1 cellular context compared by ENCODE assay signal in the genomic region with DNA sequence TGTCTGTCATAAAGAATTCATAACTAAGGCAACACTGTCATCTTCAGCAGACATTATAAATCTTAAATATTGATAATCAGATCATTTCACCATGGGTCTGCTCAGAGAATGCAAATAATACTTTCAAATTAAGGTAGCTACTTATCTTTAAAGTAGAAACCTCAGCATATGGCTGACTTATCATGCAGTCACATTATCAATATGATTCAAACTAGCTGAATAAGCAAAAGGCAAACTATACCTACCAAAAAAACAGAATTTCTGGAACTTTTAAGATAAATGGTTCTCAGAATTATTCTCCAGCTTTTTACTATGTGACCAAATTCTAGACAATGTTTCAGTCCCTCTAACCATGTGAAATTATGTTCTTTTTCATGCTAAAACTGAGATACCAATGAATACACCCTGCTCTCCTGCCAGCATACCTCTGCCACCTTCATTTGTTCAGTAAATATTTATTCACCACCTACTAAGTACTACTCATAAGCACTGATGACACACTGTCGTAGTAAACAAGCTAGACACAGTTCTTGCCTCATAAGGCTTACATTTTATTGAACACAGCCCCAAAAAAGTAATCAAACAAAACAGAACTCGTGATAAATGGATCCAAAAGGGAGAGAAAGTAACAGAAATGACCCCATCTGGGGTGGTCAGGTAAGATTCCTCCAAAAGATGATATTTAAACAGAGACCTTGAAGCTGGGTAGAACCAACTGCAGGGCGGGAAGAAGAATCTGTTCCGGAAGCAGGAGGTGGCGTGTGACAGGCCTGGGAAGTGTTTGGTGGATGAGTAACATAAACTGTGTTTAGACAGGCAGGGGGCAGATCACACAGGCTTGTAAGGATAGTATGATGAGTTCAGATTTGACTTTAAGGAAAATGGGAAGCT.
TF ChIP-seq lines count a peak whose summit lies in the region.

No MANE protein-coding gene starts in this region.

TF ChIP-seq in K562, 482 proteins besides CTCF, POLR2A, EP300 and RAD21 (continues in another document):
- TF ChIP-seq BDP1 (IDR thresholded peaks at IDR 0.05; ENCODE audit: insufficient read depth, insufficient read length) (no peak), HNRNPH1 (optimal IDR thresholded peaks at IDR 0.05; ENCODE audit: low read depth, low read length) (no peak), NR2C2 (CRISPR knock-in tag; IDR thresholded peaks at IDR 0.05) (no peak), NR2C2 (tag; IDR thresholded peaks at IDR 0.05) (peak; percentile 47; the same call in 1 of the 2 replicates), CBX3 (IDR thresholded peaks at IDR 0.05; ENCODE audit: borderline replicate concordance in 1 of 2, low read length in 2 of 2) (peak in 1 of 2 experiments; percentile 61; a peak in 1 of 3 replicates), TRIM28 (IDR thresholded peaks at IDR 0.05) (no peak), MAFK (IDR thresholded peaks at IDR 0.05; ENCODE audit: low read length) (peak; percentile 46; the same call in 1 of the 2 replicates), GATAD2B (IDR thresholded peaks at IDR 0.05; ENCODE audit: borderline replicate concordance) (no peak), NUFIP1 (IDR thresholded peaks at IDR 0.05; ENCODE audit: partially characterized antibody) (no peak), ZNF354B (CRISPR knock-in tag; IDR thresholded peaks at IDR 0.05) (no peak), MAFF (IDR thresholded peaks at IDR 0.05; ENCODE audit: low read length) (peak; percentile 59), FOXK2 (conservative IDR thresholded peaks at IDR 0.05 in 1 of 2, IDR thresholded peaks at IDR 0.05 in 1 of 2; ENCODE audit: low read depth in 2 of 2) (0 out of 4 replicates have a peak, but pooled peaks of 1 of the 2 experiments have one; percentile 43)
- TF ChIP-seq, protein P1, sequence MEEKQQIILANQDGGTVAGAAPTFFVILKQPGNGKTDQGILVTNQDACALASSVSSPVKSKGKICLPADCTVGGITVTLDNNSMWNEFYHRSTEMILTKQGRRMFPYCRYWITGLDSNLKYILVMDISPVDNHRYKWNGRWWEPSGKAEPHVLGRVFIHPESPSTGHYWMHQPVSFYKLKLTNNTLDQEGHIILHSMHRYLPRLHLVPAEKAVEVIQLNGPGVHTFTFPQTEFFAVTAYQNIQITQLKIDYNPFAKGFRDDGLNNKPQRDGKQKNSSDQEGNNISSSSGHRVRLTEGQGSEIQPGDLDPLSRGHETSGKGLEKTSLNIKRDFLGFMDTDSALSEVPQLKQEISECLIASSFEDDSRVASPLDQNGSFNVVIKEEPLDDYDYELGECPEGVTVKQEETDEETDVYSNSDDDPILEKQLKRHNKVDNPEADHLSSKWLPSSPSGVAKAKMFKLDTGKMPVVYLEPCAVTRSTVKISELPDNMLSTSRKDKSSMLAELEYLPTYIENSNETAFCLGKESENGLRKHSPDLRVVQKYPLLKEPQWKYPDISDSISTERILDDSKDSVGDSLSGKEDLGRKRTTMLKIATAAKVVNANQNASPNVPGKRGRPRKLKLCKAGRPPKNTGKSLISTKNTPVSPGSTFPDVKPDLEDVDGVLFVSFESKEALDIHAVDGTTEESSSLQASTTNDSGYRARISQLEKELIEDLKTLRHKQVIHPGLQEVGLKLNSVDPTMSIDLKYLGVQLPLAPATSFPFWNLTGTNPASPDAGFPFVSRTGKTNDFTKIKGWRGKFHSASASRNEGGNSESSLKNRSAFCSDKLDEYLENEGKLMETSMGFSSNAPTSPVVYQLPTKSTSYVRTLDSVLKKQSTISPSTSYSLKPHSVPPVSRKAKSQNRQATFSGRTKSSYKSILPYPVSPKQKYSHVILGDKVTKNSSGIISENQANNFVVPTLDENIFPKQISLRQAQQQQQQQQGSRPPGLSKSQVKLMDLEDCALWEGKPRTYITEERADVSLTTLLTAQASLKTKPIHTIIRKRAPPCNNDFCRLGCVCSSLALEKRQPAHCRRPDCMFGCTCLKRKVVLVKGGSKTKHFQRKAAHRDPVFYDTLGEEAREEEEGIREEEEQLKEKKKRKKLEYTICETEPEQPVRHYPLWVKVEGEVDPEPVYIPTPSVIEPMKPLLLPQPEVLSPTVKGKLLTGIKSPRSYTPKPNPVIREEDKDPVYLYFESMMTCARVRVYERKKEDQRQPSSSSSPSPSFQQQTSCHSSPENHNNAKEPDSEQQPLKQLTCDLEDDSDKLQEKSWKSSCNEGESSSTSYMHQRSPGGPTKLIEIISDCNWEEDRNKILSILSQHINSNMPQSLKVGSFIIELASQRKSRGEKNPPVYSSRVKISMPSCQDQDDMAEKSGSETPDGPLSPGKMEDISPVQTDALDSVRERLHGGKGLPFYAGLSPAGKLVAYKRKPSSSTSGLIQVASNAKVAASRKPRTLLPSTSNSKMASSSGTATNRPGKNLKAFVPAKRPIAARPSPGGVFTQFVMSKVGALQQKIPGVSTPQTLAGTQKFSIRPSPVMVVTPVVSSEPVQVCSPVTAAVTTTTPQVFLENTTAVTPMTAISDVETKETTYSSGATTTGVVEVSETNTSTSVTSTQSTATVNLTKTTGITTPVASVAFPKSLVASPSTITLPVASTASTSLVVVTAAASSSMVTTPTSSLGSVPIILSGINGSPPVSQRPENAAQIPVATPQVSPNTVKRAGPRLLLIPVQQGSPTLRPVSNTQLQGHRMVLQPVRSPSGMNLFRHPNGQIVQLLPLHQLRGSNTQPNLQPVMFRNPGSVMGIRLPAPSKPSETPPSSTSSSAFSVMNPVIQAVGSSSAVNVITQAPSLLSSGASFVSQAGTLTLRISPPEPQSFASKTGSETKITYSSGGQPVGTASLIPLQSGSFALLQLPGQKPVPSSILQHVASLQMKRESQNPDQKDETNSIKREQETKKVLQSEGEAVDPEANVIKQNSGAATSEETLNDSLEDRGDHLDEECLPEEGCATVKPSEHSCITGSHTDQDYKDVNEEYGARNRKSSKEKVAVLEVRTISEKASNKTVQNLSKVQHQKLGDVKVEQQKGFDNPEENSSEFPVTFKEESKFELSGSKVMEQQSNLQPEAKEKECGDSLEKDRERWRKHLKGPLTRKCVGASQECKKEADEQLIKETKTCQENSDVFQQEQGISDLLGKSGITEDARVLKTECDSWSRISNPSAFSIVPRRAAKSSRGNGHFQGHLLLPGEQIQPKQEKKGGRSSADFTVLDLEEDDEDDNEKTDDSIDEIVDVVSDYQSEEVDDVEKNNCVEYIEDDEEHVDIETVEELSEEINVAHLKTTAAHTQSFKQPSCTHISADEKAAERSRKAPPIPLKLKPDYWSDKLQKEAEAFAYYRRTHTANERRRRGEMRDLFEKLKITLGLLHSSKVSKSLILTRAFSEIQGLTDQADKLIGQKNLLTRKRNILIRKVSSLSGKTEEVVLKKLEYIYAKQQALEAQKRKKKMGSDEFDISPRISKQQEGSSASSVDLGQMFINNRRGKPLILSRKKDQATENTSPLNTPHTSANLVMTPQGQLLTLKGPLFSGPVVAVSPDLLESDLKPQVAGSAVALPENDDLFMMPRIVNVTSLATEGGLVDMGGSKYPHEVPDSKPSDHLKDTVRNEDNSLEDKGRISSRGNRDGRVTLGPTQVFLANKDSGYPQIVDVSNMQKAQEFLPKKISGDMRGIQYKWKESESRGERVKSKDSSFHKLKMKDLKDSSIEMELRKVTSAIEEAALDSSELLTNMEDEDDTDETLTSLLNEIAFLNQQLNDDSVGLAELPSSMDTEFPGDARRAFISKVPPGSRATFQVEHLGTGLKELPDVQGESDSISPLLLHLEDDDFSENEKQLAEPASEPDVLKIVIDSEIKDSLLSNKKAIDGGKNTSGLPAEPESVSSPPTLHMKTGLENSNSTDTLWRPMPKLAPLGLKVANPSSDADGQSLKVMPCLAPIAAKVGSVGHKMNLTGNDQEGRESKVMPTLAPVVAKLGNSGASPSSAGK (IDR thresholded peaks at IDR 0.05), result peak; percentile 80
- TF ChIP-seq, protein P2, sequence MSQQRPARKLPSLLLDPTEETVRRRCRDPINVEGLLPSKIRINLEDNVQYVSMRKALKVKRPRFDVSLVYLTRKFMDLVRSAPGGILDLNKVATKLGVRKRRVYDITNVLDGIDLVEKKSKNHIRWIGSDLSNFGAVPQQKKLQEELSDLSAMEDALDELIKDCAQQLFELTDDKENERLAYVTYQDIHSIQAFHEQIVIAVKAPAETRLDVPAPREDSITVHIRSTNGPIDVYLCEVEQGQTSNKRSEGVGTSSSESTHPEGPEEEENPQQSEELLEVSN (IDR thresholded peaks at IDR 0.05; ENCODE audit: borderline replicate concordance in 1 of 2, extremely low read depth in 1 of 2, insufficient read depth in 1 of 2, insufficient read length in 1 of 2, low read depth in 1 of 2, low read length in 1 of 2, poor library complexity in 1 of 2, severe bottlenecking in 1 of 2), result peak; percentile 35 to 87
- TF ChIP-seq, protein P3, sequence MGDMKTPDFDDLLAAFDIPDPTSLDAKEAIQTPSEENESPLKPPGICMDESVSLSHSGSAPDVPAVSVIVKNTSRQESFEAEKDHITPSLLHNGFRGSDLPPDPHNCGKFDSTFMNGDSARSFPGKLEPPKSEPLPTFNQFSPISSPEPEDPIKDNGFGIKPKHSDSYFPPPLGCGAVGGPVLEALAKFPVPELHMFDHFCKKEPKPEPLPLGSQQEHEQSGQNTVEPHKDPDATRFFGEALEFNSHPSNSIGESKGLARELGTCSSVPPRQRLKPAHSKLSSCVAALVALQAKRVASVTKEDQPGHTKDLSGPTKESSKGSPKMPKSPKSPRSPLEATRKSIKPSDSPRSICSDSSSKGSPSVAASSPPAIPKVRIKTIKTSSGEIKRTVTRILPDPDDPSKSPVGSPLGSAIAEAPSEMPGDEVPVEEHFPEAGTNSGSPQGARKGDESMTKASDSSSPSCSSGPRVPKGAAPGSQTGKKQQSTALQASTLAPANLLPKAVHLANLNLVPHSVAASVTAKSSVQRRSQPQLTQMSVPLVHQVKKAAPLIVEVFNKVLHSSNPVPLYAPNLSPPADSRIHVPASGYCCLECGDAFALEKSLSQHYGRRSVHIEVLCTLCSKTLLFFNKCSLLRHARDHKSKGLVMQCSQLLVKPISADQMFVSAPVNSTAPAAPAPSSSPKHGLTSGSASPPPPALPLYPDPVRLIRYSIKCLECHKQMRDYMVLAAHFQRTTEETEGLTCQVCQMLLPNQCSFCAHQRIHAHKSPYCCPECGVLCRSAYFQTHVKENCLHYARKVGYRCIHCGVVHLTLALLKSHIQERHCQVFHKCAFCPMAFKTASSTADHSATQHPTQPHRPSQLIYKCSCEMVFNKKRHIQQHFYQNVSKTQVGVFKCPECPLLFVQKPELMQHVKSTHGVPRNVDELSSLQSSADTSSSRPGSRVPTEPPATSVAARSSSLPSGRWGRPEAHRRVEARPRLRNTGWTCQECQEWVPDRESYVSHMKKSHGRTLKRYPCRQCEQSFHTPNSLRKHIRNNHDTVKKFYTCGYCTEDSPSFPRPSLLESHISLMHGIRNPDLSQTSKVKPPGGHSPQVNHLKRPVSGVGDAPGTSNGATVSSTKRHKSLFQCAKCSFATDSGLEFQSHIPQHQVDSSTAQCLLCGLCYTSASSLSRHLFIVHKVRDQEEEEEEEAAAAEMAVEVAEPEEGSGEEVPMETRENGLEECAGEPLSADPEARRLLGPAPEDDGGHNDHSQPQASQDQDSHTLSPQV (IDR thresholded peaks at IDR 0.05), result peak; percentile 72
- TF ChIP-seq, protein P4, sequence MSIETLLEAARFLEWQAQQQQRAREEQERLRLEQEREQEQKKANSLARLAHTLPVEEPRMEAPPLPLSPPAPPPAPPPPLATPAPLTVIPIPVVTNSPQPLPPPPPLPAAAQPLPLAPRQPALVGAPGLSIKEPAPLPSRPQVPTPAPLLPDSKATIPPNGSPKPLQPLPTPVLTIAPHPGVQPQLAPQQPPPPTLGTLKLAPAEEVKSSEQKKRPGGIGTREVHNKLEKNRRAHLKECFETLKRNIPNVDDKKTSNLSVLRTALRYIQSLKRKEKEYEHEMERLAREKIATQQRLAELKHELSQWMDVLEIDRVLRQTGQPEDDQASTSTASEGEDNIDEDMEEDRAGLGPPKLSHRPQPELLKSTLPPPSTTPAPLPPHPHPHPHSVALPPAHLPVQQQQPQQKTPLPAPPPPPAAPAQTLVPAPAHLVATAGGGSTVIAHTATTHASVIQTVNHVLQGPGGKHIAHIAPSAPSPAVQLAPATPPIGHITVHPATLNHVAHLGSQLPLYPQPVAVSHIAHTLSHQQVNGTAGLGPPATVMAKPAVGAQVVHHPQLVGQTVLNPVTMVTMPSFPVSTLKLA (conservative IDR thresholded peaks at IDR 0.05), result 0 out of 4 replicates have a peak, but pooled peaks of 1 of the 2 experiments have one; percentile 29
- TF ChIP-seq, protein P5, sequence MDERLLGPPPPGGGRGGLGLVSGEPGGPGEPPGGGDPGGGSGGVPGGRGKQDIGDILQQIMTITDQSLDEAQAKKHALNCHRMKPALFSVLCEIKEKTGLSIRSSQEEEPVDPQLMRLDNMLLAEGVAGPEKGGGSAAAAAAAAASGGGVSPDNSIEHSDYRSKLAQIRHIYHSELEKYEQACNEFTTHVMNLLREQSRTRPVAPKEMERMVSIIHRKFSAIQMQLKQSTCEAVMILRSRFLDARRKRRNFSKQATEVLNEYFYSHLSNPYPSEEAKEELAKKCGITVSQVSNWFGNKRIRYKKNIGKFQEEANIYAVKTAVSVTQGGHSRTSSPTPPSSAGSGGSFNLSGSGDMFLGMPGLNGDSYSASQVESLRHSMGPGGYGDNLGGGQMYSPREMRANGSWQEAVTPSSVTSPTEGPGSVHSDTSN (CRISPR knock-in tag; IDR thresholded peaks at IDR 0.05; ENCODE audit: low read depth), result no peak
- TF ChIP-seq, protein P5 (tag; conservative IDR thresholded peaks at IDR 0.05; ENCODE audit: low read depth), result 0 out of 2 replicates have a peak, but pooled peaks have one; percentile 14
- TF ChIP-seq, protein P6, sequence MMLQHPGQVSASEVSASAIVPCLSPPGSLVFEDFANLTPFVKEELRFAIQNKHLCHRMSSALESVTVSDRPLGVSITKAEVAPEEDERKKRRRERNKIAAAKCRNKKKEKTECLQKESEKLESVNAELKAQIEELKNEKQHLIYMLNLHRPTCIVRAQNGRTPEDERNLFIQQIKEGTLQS (IDR thresholded peaks at IDR 0.05), result peak; percentile 21; the same call in 1 of the 2 replicates
- TF ChIP-seq, protein P6 (CRISPR knock-in tag; conservative IDR thresholded peaks at IDR 0.05), result no peak
